Comparison of ENCODE assay signal across 8 cellular contexts in the genomic region with DNA sequence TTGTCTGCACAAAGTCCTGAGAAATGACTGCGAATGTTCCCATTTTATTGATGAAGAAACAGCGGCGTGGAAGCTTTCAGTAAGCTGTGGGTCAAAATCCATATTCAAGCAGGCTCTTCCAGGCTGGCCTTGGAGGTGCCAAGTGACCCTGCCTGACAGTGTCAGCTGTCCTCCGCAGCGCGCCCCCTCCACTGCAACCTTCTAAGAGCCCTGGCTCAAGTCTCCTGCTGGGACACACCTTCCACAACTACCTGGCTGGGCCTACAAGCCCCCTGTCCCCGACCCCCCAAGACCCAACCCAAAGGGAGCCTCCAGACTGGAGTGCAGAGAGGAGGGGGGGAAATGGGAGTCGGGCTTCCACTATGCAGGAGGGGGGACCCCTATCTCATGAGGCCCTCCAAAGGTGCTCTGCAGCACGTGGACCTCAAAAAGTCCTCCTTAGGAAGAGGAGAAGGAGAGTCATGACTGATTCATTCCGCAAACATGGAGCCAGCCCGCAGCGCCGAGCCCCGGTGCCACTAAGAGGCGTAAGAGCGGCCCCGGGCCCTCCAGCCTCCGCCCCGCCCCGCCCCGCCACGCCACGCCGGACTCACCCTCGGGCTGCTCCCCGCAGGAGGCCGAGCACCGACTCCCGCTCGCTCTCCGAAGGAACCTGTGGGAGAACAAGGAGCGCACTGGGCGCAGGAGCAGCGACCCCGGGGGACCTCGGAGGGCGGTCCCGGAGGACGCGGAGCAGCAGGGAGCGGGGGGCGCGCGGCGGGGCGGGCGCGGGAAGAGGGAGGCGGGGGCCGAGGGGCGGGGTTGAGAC. TPM values are rescaled to one million over a fixed set of nuclear protein-coding genes. Genes with fewer than 3 reads are reported as not detected.
DNase-seq lines count a peak whose midpoint lies in the region; ATAC-seq and TF ChIP-seq lines count a peak whose summit lies in the region.

No MANE protein-coding gene starts in this region.

- H4K8ac ChIP-seq in neuronal stem cell (ENCODE audit: low read depth, low read length) = no peak overlapping the region

- H3K36me3 ChIP-seq in neuronal stem cell (replicated peaks in 1 of 2; ENCODE audit: control insufficient read depth in 2 of 2, insufficient read depth in 2 of 2, low read length in 2 of 2) = peaks cover 0 to 7% of the 10 kb centered on the region in 2 donors

- H3K9me3 ChIP-seq in neuronal stem cell (replicated peaks in 1 of 2; ENCODE audit: control insufficient read depth in 2 of 2, insufficient read depth in 1 of 2, low read depth in 1 of 2, low read length in 2 of 2) = peaks cover 7 to 8% of the 10 kb centered on the region in 2 donors

- peak; percentile 15 for TF ChIP-seq CTCF in foreskin keratinocyte (conservative IDR thresholded peaks at IDR 0.05)

- peak overlapping the region; percentile 96 for H3K9ac ChIP-seq in neuronal stem cell (ENCODE audit: low read depth, low read length, poor library complexity)

- H3K18ac ChIP-seq in neuronal stem cell (ENCODE audit: low read length) = peak overlapping the region; percentile 98

- no peak overlapping the region for H2BK12ac ChIP-seq in neuronal stem cell (ENCODE audit: low read length)

- H3K27me3 Mint-ChIP-seq in activated T-cell treated with anti-CD3 and anti-CD28 coated beads, Interleukin-2, amount 50 U/mL, for 24 hours = peaks cover 53% of the 10 kb centered on the region

- H3K27me3 ChIP-seq in foreskin keratinocyte (peaks cover 2% of the 10 kb centered on the region), neuronal stem cell (ENCODE audit: control insufficient read depth in 3 of 3, insufficient read depth in 3 of 3, low read depth in 1 of 3, low read length in 3 of 3) (peaks cover 5 to 19% (median 6%) of the 10 kb centered on the region in 3 experiments)

- no peaks in the 10 kb centered on the region for H3K4me1 ChIP-seq in foreskin keratinocyte
- peaks cover 4 to 5% of the 10 kb centered on the region in 2 donors for H3K4me1 ChIP-seq in neuronal stem cell (ENCODE audit: control insufficient read depth in 2 of 2, insufficient read depth in 1 of 2, low read depth in 1 of 2, low read length in 2 of 2)

- in situ Hi-C loops in Caki2 (cut with HindIII; ENCODE audit: low pct_unique_long_range_greater_than_20kb, low sequenced_read_pairs) (no loop called here), KBM-7 (cut with MboI; ENCODE audit: low pct_unique_long_range_greater_than_20kb, low sequenced_read_pairs) (no loop called here)

- no peak overlapping the region for H2BK5ac ChIP-seq in neuronal stem cell (ENCODE audit: low read length)

- peaks cover 22% of the 10 kb centered on the region for H3K4me1 Mint-ChIP-seq in activated T-cell treated with anti-CD3 and anti-CD28 coated beads, Interleukin-2, amount 50 U/mL, for 24 hours (ENCODE audit: low read depth)

- peak overlapping the region; percentile 63 to 91 for H3K4me3 ChIP-seq in neuronal stem cell (ENCODE audit: low read length in 2 of 2)

- peak overlapping the region; percentile 63 for H3K14ac ChIP-seq in neuronal stem cell (ENCODE audit: low read length)

- peak overlapping the region; percentile 9 for H3K23ac ChIP-seq in neuronal stem cell (ENCODE audit: low read depth, low read length, poor library complexity)

- no peaks in the 10 kb centered on the region for H3K9me3 Mint-ChIP-seq in activated T-cell treated with anti-CD3 and anti-CD28 coated beads, Interleukin-2, amount 50 U/mL, for 24 hours

- no peak overlapping the region for H3K4ac ChIP-seq in neuronal stem cell (ENCODE audit: low read length)

- no peak overlapping the region for H3K27ac Mint-ChIP-seq in activated T-cell treated with anti-CD3 and anti-CD28 coated beads, Interleukin-2, amount 50 U/mL, for 24 hours

- peak; percentile 60 for DNase-seq in Caki2 (ENCODE audit: low read depth)
- DNase-seq in KBM-7 = peak; percentile 24
- DNase-seq in activated T-cell treated with anti-CD3 and anti-CD28 coated beads, Interleukin-2, amount 50 U/mL, for 24 hours = peak; percentile 48
- peak in 1 of 2 donors; percentile 54 for DNase-seq in foreskin keratinocyte
- no peak for DNase-seq in neuronal stem cell (ENCODE audit: low spot score)
- no peak for DNase-seq in NCI-H1048 (lab: John Stamatoyannopoulos, UW)

- peak overlapping the region; percentile 79 for H3K4me2 ChIP-seq in neuronal stem cell (ENCODE audit: insufficient read depth, low read length, poor library complexity, severe bottlenecking)

- peak overlapping the region; percentile 99 for H2AFZ ChIP-seq in neuronal stem cell (ENCODE audit: low read length)

- ATAC-seq in foreskin keratinocyte (peak; percentile 71), GM18867 (IDR thresholded peaks at IDR 0.05; ENCODE audit: unreplicated experiment) (no peak), HG03378 (IDR thresholded peaks at IDR 0.05; ENCODE audit: unreplicated experiment) (no peak)

- no peaks in the 10 kb centered on the region for H3K36me3 Mint-ChIP-seq in activated T-cell treated with anti-CD3 and anti-CD28 coated beads, Interleukin-2, amount 50 U/mL, for 24 hours (ENCODE audit: low read depth)

- H3K79me1 ChIP-seq in neuronal stem cell (ENCODE audit: low read depth, low read length) = peaks cover 2% of the 10 kb centered on the region

- peak overlapping the region; percentile 49 for H2BK120ac ChIP-seq in neuronal stem cell (ENCODE audit: low read depth, low read length)

- H2BK15ac ChIP-seq in neuronal stem cell (ENCODE audit: low read length) = peak overlapping the region; percentile 87

- H2AK5ac ChIP-seq in neuronal stem cell (ENCODE audit: low read depth, low read length) = peak overlapping the region; percentile 4

- no CpG with 5 or more reads among the region's 51 CpGs for WGBS in neuronal stem cell (ENCODE audit: extremely low coverage in 2 of 2, insufficient read length in 2 of 2, insufficient replicate concordance in 1 of 2), 2 donors

- H4K91ac ChIP-seq in neuronal stem cell (ENCODE audit: low read depth, low read length, poor library complexity) = no peak overlapping the region

- peak overlapping the region; percentile 31 for H3K27ac ChIP-seq in foreskin keratinocyte
- no peak overlapping the region for H3K27ac ChIP-seq in neuronal stem cell (replicated peaks; ENCODE audit: low read length)

- peak overlapping the region; percentile 67 for H3K4me3 Mint-ChIP-seq in activated T-cell treated with anti-CD3 and anti-CD28 coated beads, Interleukin-2, amount 50 U/mL, for 24 hours

RNA-seq across cellular contexts. Expression of a gene that starts 0.6 kb away (rescaled TPM):
- 10.0 and 11.6 TPM in 2 replicates for total RNA-seq in Caki2 (2014; rRNA removed; shearing (Covaris generic); ENCODE audit: low replicate concordance)
- 7.7 and 9.0 TPM in 2 replicates for total RNA-seq in foreskin keratinocyte
- polyA plus RNA-seq in foreskin keratinocyte = 4.1 and 5.5 TPM in 2 replicates
- polyA plus RNA-seq in neuronal stem cell (2013, experiment 1 of 2) = 5.1 TPM
- 5.9 TPM for polyA plus RNA-seq in neuronal stem cell (2013, experiment 2 of 2)

RNA-seq across cellular contexts. Expression of a gene that starts 14.6 kb away (rescaled TPM):
- not detected in 2 replicates for total RNA-seq in Caki2 (2014; rRNA removed; shearing (Covaris generic); ENCODE audit: low replicate concordance)
- total RNA-seq in foreskin keratinocyte = not detected in 2 replicates
- not detected in 2 replicates for polyA plus RNA-seq in foreskin keratinocyte
- polyA plus RNA-seq in neuronal stem cell (2013, experiment 1 of 2) = 0.04 TPM
- 0.03 TPM for polyA plus RNA-seq in neuronal stem cell (2013, experiment 2 of 2)

RNA-seq across cellular contexts. Expression of a gene that starts 52.1 kb away (rescaled TPM):
- total RNA-seq in Caki2 (2014; rRNA removed; shearing (Covaris generic); ENCODE audit: low replicate concordance) = not detected in 2 replicates
- total RNA-seq in foreskin keratinocyte = not detected in 2 replicates
- polyA plus RNA-seq in foreskin keratinocyte = not detected in 2 replicates
- polyA plus RNA-seq in neuronal stem cell (2013, experiment 1 of 2) = 0.01 TPM
- polyA plus RNA-seq in neuronal stem cell (2013, experiment 2 of 2) = 0.01 TPM

RNA-seq across cellular contexts. Expression of a gene that starts 53.6 kb away (rescaled TPM):
- total RNA-seq in Caki2 (2014; rRNA removed; shearing (Covaris generic); ENCODE audit: low replicate concordance) = 48.7 and 54.8 TPM in 2 replicates
- 30.8 and 32.5 TPM in 2 replicates for total RNA-seq in foreskin keratinocyte
- 23.3 and 23.9 TPM in 2 replicates for polyA plus RNA-seq in foreskin keratinocyte
- 35.1 TPM for polyA plus RNA-seq in neuronal stem cell (2013, experiment 1 of 2)
- polyA plus RNA-seq in neuronal stem cell (2013, experiment 2 of 2) = 36.5 TPM

Comparison
In these comparisons a context has a peak if more than half of its experiments do, and no peak if none do; other contexts are left out.
1. DNase-seq: peak in Caki2 (single experiment), KBM-7 (single experiment) and activated T-cell treated with anti-CD3 and anti-CD28 coated beads, Interleukin-2, amount 50 U/mL, for 24 hours (single experiment); none in neuronal stem cell (single experiment) and NCI-H1048 (single experiment).